Comparison of ENCODE assay signal across 20 cellular contexts in the genomic region with DNA sequence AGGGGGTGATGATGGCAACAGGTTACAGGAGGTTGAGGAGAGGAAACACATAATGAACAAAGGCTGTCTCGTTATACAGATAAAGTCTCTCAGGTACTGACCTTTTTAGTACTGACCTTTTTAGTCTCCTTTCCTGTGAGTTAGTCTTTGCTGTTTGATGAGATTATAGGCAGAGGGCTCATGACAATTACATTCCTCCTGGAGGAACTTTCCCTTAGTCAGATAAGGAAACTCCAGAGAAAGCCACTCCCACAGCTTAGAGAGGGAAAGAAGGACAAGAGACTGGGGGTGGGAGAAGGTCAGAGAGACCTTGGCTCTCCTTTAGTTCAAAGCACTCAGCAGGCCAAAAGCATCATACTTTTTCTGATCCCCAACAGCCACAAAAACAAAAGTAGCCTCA.
"Had no signal": no experiment of that assay in that cellular context is flagged by ENCODE, and none has a peak within 500 bp of the region (broad histone marks: within the 10 kb centered on the region; RNA-seq: fewer than 3 reads in every experiment).

No MANE protein-coding gene starts in this region.

- H3K4me1 Mint-ChIP-seq: activated CD4-positive, alpha-beta T cell treated with anti-CD3 and anti-CD28 coated beads for 36 hours; activated naive CD4-positive, alpha-beta T cell treated with anti-CD3 and anti-CD28 coated beads, Interleukin-2, amount 50 U/mL, for 24 hours; stimulated activated naive CD8-positive, alpha-beta T cell treated with anti-CD3 and anti-CD28 coated beads, Interleukin-15, amount 100 ng/mL, for 72 hours had no signal

- H3K27ac Mint-ChIP-seq: activated CD4-positive, alpha-beta memory T cell treated with anti-CD3 and anti-CD28 coated beads, Interleukin-2, amount 10 ng/mL, durations not matched to agents 7 days and 5 days; activated CD4-positive, alpha-beta T cell treated with anti-CD3 and anti-CD28 coated beads for 36 hours; activated naive CD4-positive, alpha-beta T cell treated with anti-CD3 and anti-CD28 coated beads, Interleukin-2, amount 50 U/mL, for 24 hours; activated T-cell treated with anti-CD3 and anti-CD28 coated beads, Interleukin-2, amount 50 U/mL, for 24 hours; brain; effector memory CD8-positive, alpha-beta T cell; stimulated activated naive CD8-positive, alpha-beta T cell treated with anti-CD3 and anti-CD28 coated beads, Interleukin-15, amount 100 ng/mL, for 72 hours; T-helper 17 cell had no signal

- H3K9me3 Mint-ChIP-seq: effector memory CD8-positive, alpha-beta T cell had no signal

- H3K4me1 ChIP-seq: gastrocnemius medialis, upper lobe of left lung had no signal

- H3K9me3 ChIP-seq: gastrocnemius medialis, ovary had no signal

- ATAC-seq: activated CD4-positive, alpha-beta T cell treated with anti-CD3 and anti-CD28 coated beads for 36 hours; effector memory CD8-positive, alpha-beta T cell; gastrocnemius medialis; sciatic nerve; stimulated activated naive CD8-positive, alpha-beta T cell treated with anti-CD3 and anti-CD28 coated beads, Interleukin-15, amount 100 ng/mL, for 72 hours; T-helper 17 cell had no signal

- H3K27ac ChIP-seq: gastrocnemius medialis, heart right ventricle, ovary, upper lobe of left lung, WERI-Rb-1 had no signal

- H3K4me3 ChIP-seq: gastrocnemius medialis, heart right ventricle, ovary, upper lobe of left lung had no signal

- H3K36me3 ChIP-seq: gastrocnemius medialis, heart right ventricle, ovary, upper lobe of left lung, WERI-Rb-1 had no signal

- H3K36me3 Mint-ChIP-seq: activated naive CD4-positive, alpha-beta T cell treated with anti-CD3 and anti-CD28 coated beads, Interleukin-2, amount 50 U/mL, for 24 hours had no signal

- H3K27me3 ChIP-seq: gastrocnemius medialis, heart right ventricle, ovary, upper lobe of left lung had no signal

- DNase-seq: activated CD4-positive, alpha-beta memory T cell treated with anti-CD3 and anti-CD28 coated beads, Interleukin-2, amount 10 ng/mL, durations not matched to agents 7 days and 5 days; activated CD4-positive, alpha-beta T cell treated with anti-CD3 and anti-CD28 coated beads for 36 hours; activated effector memory CD4-positive, alpha-beta T cell treated with Interleukin-2 at 50 U/mL for 16 hours; activated T-cell treated with anti-CD3 and anti-CD28 coated beads, Interleukin-2, amount 50 U/mL, for 24 hours; amygdala; cerebellar nuclear complex; dermis blood vessel endothelial cell; effector memory CD8-positive, alpha-beta T cell; erythroblast; gastrocnemius medialis; heart right ventricle; ovary; stimulated activated naive CD8-positive, alpha-beta T cell treated with anti-CD3 and anti-CD28 coated beads, Interleukin-15, amount 100 ng/mL, for 72 hours; T-helper 17 cell; upper lobe of left lung; WERI-Rb-1 had no signal

- H3K4me3 Mint-ChIP-seq: activated CD4-positive, alpha-beta memory T cell treated with anti-CD3 and anti-CD28 coated beads, Interleukin-2, amount 10 ng/mL, durations not matched to agents 7 days and 5 days; activated CD4-positive, alpha-beta T cell treated with anti-CD3 and anti-CD28 coated beads for 36 hours; activated naive CD4-positive, alpha-beta T cell treated with anti-CD3 and anti-CD28 coated beads, Interleukin-2, amount 50 U/mL, for 24 hours; activated T-cell treated with anti-CD3 and anti-CD28 coated beads, Interleukin-2, amount 50 U/mL, for 24 hours; brain; effector memory CD8-positive, alpha-beta T cell; neural crest cell; stimulated activated naive CD8-positive, alpha-beta T cell treated with anti-CD3 and anti-CD28 coated beads, Interleukin-15, amount 100 ng/mL, for 72 hours; T-helper 17 cell had no signal
